1 cellular context compared by ENCODE assay signal in the genomic region with DNA sequence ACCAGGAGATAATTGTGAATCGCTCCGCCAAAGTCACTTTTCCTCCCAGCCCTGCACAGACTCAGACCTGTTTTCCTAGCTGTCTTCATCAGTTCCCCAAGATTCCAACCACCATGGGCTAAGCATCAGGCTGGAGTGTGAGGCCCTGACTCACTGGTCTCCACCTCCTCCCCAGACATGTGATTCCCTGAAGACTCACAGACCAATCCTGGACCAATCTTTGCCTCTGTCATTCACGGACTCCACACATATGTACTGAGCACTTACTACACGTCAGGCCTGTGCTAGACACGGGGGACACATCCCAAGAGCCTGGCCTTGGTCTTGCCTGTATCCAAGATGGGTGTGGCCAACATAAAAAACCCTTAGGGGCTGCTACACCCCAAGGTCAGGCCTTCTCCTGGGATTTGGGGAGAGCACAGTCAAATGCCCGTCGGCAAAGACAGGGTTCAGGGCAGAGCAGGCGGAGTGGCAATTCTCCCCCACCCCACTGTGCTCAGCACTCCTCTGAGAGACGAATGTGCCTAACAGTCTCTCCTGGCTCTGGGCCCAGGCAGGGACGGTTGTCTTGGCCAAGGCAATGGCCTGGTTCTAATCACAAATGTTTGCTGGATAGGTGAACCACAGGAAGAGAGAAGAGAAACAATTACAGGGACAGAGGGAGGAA.
TF ChIP-seq lines count a peak whose summit lies in the region.

No MANE protein-coding gene starts in this region.

TF ChIP-seq in IMR-90, 13 proteins besides CTCF, POLR2A, EP300 and RAD21:
- TF ChIP-seq BHLHE40 (IDR thresholded peaks at IDR 0.05; ENCODE audit: low read depth, low read length) (0 out of 2 replicates have a peak, but pooled peaks have one; percentile 25), FOS (IDR thresholded peaks at IDR 0.05; ENCODE audit: low read depth, low read length) (peak; percentile 46; the same call in 1 of the 2 replicates), MXI1 (IDR thresholded peaks at IDR 0.05; ENCODE audit: borderline replicate concordance, low read depth, low read length) (0 out of 2 replicates have a peak, but pooled peaks have one; percentile 15), CEBPB (IDR thresholded peaks at IDR 0.05; ENCODE audit: low read depth, low read length) (no peak), NFE2L2 (IDR thresholded peaks at IDR 0.05; ENCODE audit: low read depth, low read length) (no peak)
- TF ChIP-seq, protein P1, sequence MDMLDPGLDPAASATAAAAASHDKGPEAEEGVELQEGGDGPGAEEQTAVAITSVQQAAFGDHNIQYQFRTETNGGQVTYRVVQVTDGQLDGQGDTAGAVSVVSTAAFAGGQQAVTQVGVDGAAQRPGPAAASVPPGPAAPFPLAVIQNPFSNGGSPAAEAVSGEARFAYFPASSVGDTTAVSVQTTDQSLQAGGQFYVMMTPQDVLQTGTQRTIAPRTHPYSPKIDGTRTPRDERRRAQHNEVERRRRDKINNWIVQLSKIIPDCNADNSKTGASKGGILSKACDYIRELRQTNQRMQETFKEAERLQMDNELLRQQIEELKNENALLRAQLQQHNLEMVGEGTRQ (IDR thresholded peaks at IDR 0.05; ENCODE audit: low read depth, low read length): peak; percentile 81
